In genomic region chr14:82951171-82951570, GRCh38 we compare ENCODE assay signal across 33 cellular contexts.
"Had no signal": no experiment of that assay in that cellular context is flagged by ENCODE, and none has a peak within 500 bp of the region (broad histone marks: within the 10 kb centered on the region; RNA-seq: fewer than 3 reads in every experiment).

No MANE protein-coding gene starts in this region.

- H3K27me3 Mint-ChIP-seq: activated CD4-positive, alpha-beta T cell treated with anti-CD3 and anti-CD28 coated beads, Interleukin-2, amount 10 ng/mL, durations not matched to agents 24 days and 14 days; activated CD8-positive, alpha-beta T cell treated with anti-CD3 and anti-CD28 coated beads for 36 hours; activated naive CD8-positive, alpha-beta T cell treated with anti-CD3 and anti-CD28 coated beads for 36 hours; activated T-helper 17 cell treated with anti-CD3 and anti-CD28 coated beads, Interleukin-2, amount 50 U/mL, for 72 hours; central memory CD8-positive, alpha-beta T cell had no signal

- H3K36me3 Mint-ChIP-seq: activated naive CD8-positive, alpha-beta T cell treated with anti-CD3 and anti-CD28 coated beads for 36 hours had no signal

- ATAC-seq: activated CD8-positive, alpha-beta T cell treated with anti-CD3 and anti-CD28 coated beads for 36 hours; activated T-cell treated with anti-CD3 and anti-CD28 coated beads, Interleukin-2, amount 50 U/mL, for 72 hours; activated T-helper 17 cell treated with anti-CD3 and anti-CD28 coated beads, Interleukin-2, amount 50 U/mL, for 72 hours; Right ventricle myocardium inferior had no signal

- H3K4me2 ChIP-seq: PC-9 had no signal

- H3K27me3 ChIP-seq: brain microvascular endothelial cell had no signal

- H3K27ac Mint-ChIP-seq: activated CD4-positive, alpha-beta T cell treated with anti-CD3 and anti-CD28 coated beads, Interleukin-2, amount 10 ng/mL, durations not matched to agents 24 days and 14 days; activated CD8-positive, alpha-beta T cell treated with anti-CD3 and anti-CD28 coated beads for 36 hours; activated naive CD8-positive, alpha-beta T cell treated with anti-CD3 and anti-CD28 coated beads for 36 hours; activated T-cell treated with anti-CD3 and anti-CD28 coated beads, Interleukin-2, amount 50 U/mL, for 72 hours; activated T-helper 17 cell treated with anti-CD3 and anti-CD28 coated beads, Interleukin-2, amount 50 U/mL, for 72 hours had no signal

- H3K36me3 ChIP-seq: brain microvascular endothelial cell, WERI-Rb-1 had no signal

- H2AFZ ChIP-seq: PC-9 had no signal

- H3K27ac ChIP-seq: brain microvascular endothelial cell, PC-9, RWPE1, WERI-Rb-1 had no signal

- H3K4me3 ChIP-seq: PC-9 had no signal

- H3K4me1 Mint-ChIP-seq: activated CD4-positive, alpha-beta T cell treated with anti-CD3 and anti-CD28 coated beads, Interleukin-2, amount 10 ng/mL, durations not matched to agents 24 days and 14 days; activated naive CD8-positive, alpha-beta T cell treated with anti-CD3 and anti-CD28 coated beads for 36 hours; activated T-helper 17 cell treated with anti-CD3 and anti-CD28 coated beads, Interleukin-2, amount 50 U/mL, for 72 hours; central memory CD8-positive, alpha-beta T cell had no signal

- H3K4me3 Mint-ChIP-seq: activated CD4-positive, alpha-beta T cell treated with anti-CD3 and anti-CD28 coated beads, Interleukin-2, amount 10 ng/mL, durations not matched to agents 24 days and 14 days; activated CD8-positive, alpha-beta T cell treated with anti-CD3 and anti-CD28 coated beads for 36 hours; activated naive CD8-positive, alpha-beta T cell treated with anti-CD3 and anti-CD28 coated beads for 36 hours; activated T-cell treated with anti-CD3 and anti-CD28 coated beads, Interleukin-2, amount 50 U/mL, for 72 hours; activated T-helper 17 cell treated with anti-CD3 and anti-CD28 coated beads, Interleukin-2, amount 50 U/mL, for 72 hours; central memory CD8-positive, alpha-beta T cell had no signal

- DNase-seq: activated CD4-positive, alpha-beta T cell treated with anti-CD3 and anti-CD28 coated beads, Interleukin-2, amount 10 ng/mL, durations not matched to agents 24 days and 14 days; activated CD4-positive, alpha-beta T cell treated with anti-CD3 and anti-CD28 coated beads, Interleukin-2, amount 50 U/mL, for 4 hours; activated CD8-positive, alpha-beta T cell treated with anti-CD3 and anti-CD28 coated beads for 36 hours; activated effector memory CD4-positive, alpha-beta T cell treated with anti-CD3 and anti-CD28 coated beads, Interleukin-2, amount 50 U/mL, for 16 hours; activated naive CD4-positive, alpha-beta T cell; activated naive CD4-positive, alpha-beta T cell treated with anti-CD3 and anti-CD28 coated beads, Interleukin-2, amount 50 U/mL, for 16 hours; activated naive CD8-positive, alpha-beta T cell treated with anti-CD3 and anti-CD28 coated beads for 36 hours; activated T-cell treated with anti-CD3 and anti-CD28 coated beads, Interleukin-2, amount 50 U/mL, for 1 hour; activated T-cell treated with anti-CD3 and anti-CD28 coated beads, Interleukin-2, amount 50 U/mL, for 72 hours; amniotic stem cell; aorta; brain microvascular endothelial cell; NCI-H1048; NCI-H1105 treated with DMSO at 0.1 percent for 48 hours; NCI-H1436; NCI-H1694; NCI-H1930; NCI-H2171 treated with DMSO at 0.1 percent for 48 hours; NCI-H226; NCI-H524 treated with DMSO at 0.1 percent for 48 hours; NCI-H748 treated with DMSO at 0.1 percent for 48 hours; NK-92 treated with Interleukin-12 subunit alpha and Interleukin-12 subunit beta, amount 100 ng/mL, for 24 hours; PC-9; SIG-M5; SW 1271; T-helper 1 cell; T-helper 2 cell; T-helper 9 cell; WERI-Rb-1 had no signal
